ENCODE assay signal across 6 cellular contexts in genomic region chr1:1274299-1274930, GRCh38. TPM values are rescaled to one million over a fixed set of nuclear protein-coding genes. Genes with fewer than 3 reads are reported as not detected.
A peak's percentile ranks its signal among the peaks of the same experiment; 100 is the strongest.
DNase-seq lines count a peak whose midpoint lies in the region; TF ChIP-seq lines count a peak whose summit lies in the region.

No MANE protein-coding gene starts in this region.

- intact Hi-C loops in stomach (cut with DNase I; ENCODE audit: low total_unique reads): no loop called here

- H3K27me3 ChIP-seq in stomach: no peaks in the 10 kb centered on the region

- DNase-seq in T-helper 2 cell treated with Interferon-gamma antibody and Interleukin-4, amounts not matched to agents 5 μg/mL and 100 μg/mL, for 36 hours (ENCODE audit: low spot score): no peak
- DNase-seq in T-helper 2 cell (no peak), fibroblast of mammary gland (ENCODE audit: low read depth) (no peak), stomach (no peak), DMS53 (lab: John Stamatoyannopoulos, UW) (no peak)
- DNase-seq in activated CD4-positive, alpha-beta T cell treated with anti-CD3 and anti-CD28 coated beads, Interleukin-2, amount 50 U/mL, for 48 hours: no peak

- 17 to 25% (median 24%) methylated on average over 21 to 31 of the region's 31 CpGs for WGBS in stomach, 5 donors

- no peaks in the 10 kb centered on the region for H3K9me3 Mint-ChIP-seq in T-helper 2 cell treated with Interferon-gamma antibody and Interleukin-4, amounts not matched to agents 5 μg/mL and 100 μg/mL, for 36 hours

- H3K4me1 ChIP-seq in stomach: peaks cover 33 to 54% (median 44%) of the 10 kb centered on the region in 4 donors

- peak overlapping the region; percentile 60 for H3K4me3 ChIP-seq in fibroblast of mammary gland (ENCODE audit: control insufficient read depth, low read depth, low read length)
- H3K4me3 ChIP-seq in stomach: peak overlapping the region; percentile 95 to 98 (median 96)

- H3K36me3 Mint-ChIP-seq in T-helper 2 cell treated with Interferon-gamma antibody and Interleukin-4, amounts not matched to agents 5 μg/mL and 100 μg/mL, for 36 hours (ENCODE audit: low read depth): peaks cover 23% of the 10 kb centered on the region

- peaks cover 0 to 10% (median 9%) of the 10 kb centered on the region in 4 donors for H3K36me3 ChIP-seq in stomach

- no peak overlapping the region for H3K27ac Mint-ChIP-seq in T-helper 2 cell treated with Interferon-gamma antibody and Interleukin-4, amounts not matched to agents 5 μg/mL and 100 μg/mL, for 36 hours

- no peak for TF ChIP-seq CTCF in fibroblast of mammary gland (conservative IDR thresholded peaks at IDR 0.05; ENCODE audit: control insufficient read depth, insufficient read depth, low read depth, low read length)
- TF ChIP-seq CTCF in stomach (IDR thresholded peaks at IDR 0.05): no peak

- no peaks in the 10 kb centered on the region for H3K27me3 Mint-ChIP-seq in T-helper 2 cell treated with Interferon-gamma antibody and Interleukin-4, amounts not matched to agents 5 μg/mL and 100 μg/mL, for 36 hours (ENCODE audit: low read depth)

- no peak for TF ChIP-seq EP300 in stomach (IDR thresholded peaks at IDR 0.05)

- H3K27ac ChIP-seq in stomach: peak overlapping the region; percentile 83 to 97 (median 88)

- no peak for TF ChIP-seq POLR2A in stomach (IDR thresholded peaks at IDR 0.05)

- H3K4me3 Mint-ChIP-seq in T-helper 2 cell treated with Interferon-gamma antibody and Interleukin-4, amounts not matched to agents 5 μg/mL and 100 μg/mL, for 36 hours: peak overlapping the region; percentile 71

- no peaks in the 10 kb centered on the region for H3K9me3 ChIP-seq in stomach

- peaks cover 26% of the 10 kb centered on the region for H3K4me1 Mint-ChIP-seq in T-helper 2 cell treated with Interferon-gamma antibody and Interleukin-4, amounts not matched to agents 5 μg/mL and 100 μg/mL, for 36 hours (ENCODE audit: low read depth)

RNA-seq across cellular contexts. Expression of gene UBE2J2, which starts 0.8 kb away (rescaled TPM):
- total RNA-seq in stomach: 100 to 1,000 TPM in 1 of 5 donors, 10 to 100 TPM in 4; 14.0 to 252 (median 48.3) TPM
- polyA plus RNA-seq in stomach: 10 to 100 TPM; 40.5 to 49.6 (median 44.8) TPM

RNA-seq across cellular contexts. Expression of gene SCNN1D, which starts 5.8 kb away (rescaled TPM):
- 1 to 10 TPM in 4 of 5 donors, under 1 TPM in 1; 0.43 to 7.6 (median 3.5) TPM for total RNA-seq in stomach
- 1 to 10 TPM; 4.7 to 6.1 (median 4.8) TPM for polyA plus RNA-seq in stomach

RNA-seq across cellular contexts. Expression of gene C1QTNF12, which starts 27.9 kb away (rescaled TPM):
- total RNA-seq in stomach: 10 to 100 TPM in 2 of 5 donors, 1 to 10 TPM in 2, not detected in 1; 1.5 to 21.3 (median 6.4) TPM
- polyA plus RNA-seq in stomach: 1 to 10 TPM in 2 of 3 donors, not detected in 1; 1.6 to 3.2 TPM

RNA-seq across cellular contexts. Expression of gene ACAP3, which starts 33.3 kb away (rescaled TPM):
- total RNA-seq in stomach: 100 to 1,000 TPM in 1 of 5 donors, 10 to 100 TPM in 4; 31.9 to 374 (median 77.0) TPM
- 10 to 100 TPM; 17.9 to 46.1 (median 43.0) TPM for polyA plus RNA-seq in stomach

RNA-seq across cellular contexts. Expression of gene PUSL1, which starts 34.0 kb away (rescaled TPM):
- total RNA-seq in stomach: 10 to 100 TPM in 3 of 5 donors, 1 to 10 TPM in 1, not detected in 1; 5.9 to 64.9 (median 51.4) TPM
- polyA plus RNA-seq in stomach: 10 to 100 TPM; 15.2 to 25.5 (median 23.8) TPM
